Comparison of ENCODE assay signal across 22 cellular contexts in genomic region chr10:99339077-99339476, GRCh38. TPM values are rescaled to one million over a fixed set of nuclear protein-coding genes. Genes with fewer than 3 reads are reported as not detected.
DNase-seq lines count a peak whose midpoint lies in the region; ATAC-seq, FAIRE-seq and TF ChIP-seq lines count a peak whose summit lies in the region.
"Had no signal": no experiment of that assay in that cellular context is flagged by ENCODE, and none has a peak within 500 bp of the region (broad histone marks: within the 10 kb centered on the region; RNA-seq: fewer than 3 reads in every experiment).

No MANE protein-coding gene starts in this region.

- FAIRE-seq in HepG2 (lab: Jason Lieb, UNC) = no peak

- H2AFZ ChIP-seq in HepG2 (ENCODE audit: low read length) = no peak overlapping the region

- POLR2A ChIA-PET in HepG2 (lab: Yijun Ruan, JAX) = interaction anchor here (1.6 kb wide), 1 partner anchor 10 kb away, joined by 4 read pairs; the partner anchor contains the start of gene CNNM1

- in situ Hi-C loops in HepG2 (cut with HindIII; ENCODE audit: extremely low pct_ligation_motif_present, low pct_unique_long_range_greater_than_20kb) = no loop called here

- peaks cover 2% of the 10 kb centered on the region for H3K79me2 ChIP-seq in HepG2 (ENCODE audit: insufficient read depth, low read length)

- DNase-seq in AG08396 (ENCODE audit: low spot score) (peak; percentile 25), HFFc6 (peak; percentile 63), adipocyte (ENCODE audit: low read depth) (peak; percentile 51), HepG2 (ENCODE audit: low spot score) (peak; percentile 53), HPDE6-E6E7 (ENCODE audit: extremely low spot score) (no peak), Calu3 (no peak)
- DNase-seq: activated B cell treated with CpG ODN at 0.5 μM for 24 hours; activated CD8-positive, alpha-beta memory T cell treated with anti-CD3 and anti-CD28 coated beads for 24 hours; activated naive CD8-positive, alpha-beta T cell treated with anti-CD3 and anti-CD28 coated beads, Interleukin-2, amount 10 ng/mL, durations not matched to agents 7 days and 5 days; AML-193; DMS153; effector CD8-positive, alpha-beta T cell; mucosa of descending colon; NCI-H2227 treated with DMSO at 0.1 percent for 48 hours; NK-92 treated with Interleukin-12 subunit alpha and Interleukin-12 subunit beta, amount 100 ng/mL, for 24 hours; retina; SHP77; stimulated activated naive CD8-positive, alpha-beta T cell treated with anti-CD3 and anti-CD28 coated beads, Interleukin-15, amount 100 ng/mL, for 72 hours; T-helper 17 cell had no signal

- H3K27ac ChIP-seq in HepG2 (ENCODE audit: extremely low read length, insufficient read depth, low read length) = no peak overlapping the region

- ATAC-seq in HepG2 = peak; percentile 98
- ATAC-seq in HG03097 (IDR thresholded peaks at IDR 0.05; ENCODE audit: low FRiP score, unreplicated experiment) = no peak
- ATAC-seq in GM19452 (IDR thresholded peaks at IDR 0.05; ENCODE audit: unreplicated experiment) = no peak
- ATAC-seq: mucosa of descending colon; stimulated activated naive CD8-positive, alpha-beta T cell treated with anti-CD3 and anti-CD28 coated beads, Interleukin-15, amount 100 ng/mL, for 72 hours; T-helper 17 cell had no signal

- H3K4me3 Mint-ChIP-seq in HFFc6 (peak overlapping the region; percentile 56; the same call in 1 of the 2 replicates), Calu3 (ENCODE audit: low read depth, unreplicated experiment) (no peak overlapping the region)
- H3K4me3 Mint-ChIP-seq: activated B cell treated with CpG ODN at 0.5 μM for 24 hours; activated naive CD8-positive, alpha-beta T cell treated with anti-CD3 and anti-CD28 coated beads, Interleukin-2, amount 10 ng/mL, durations not matched to agents 7 days and 5 days; stimulated activated naive CD8-positive, alpha-beta T cell treated with anti-CD3 and anti-CD28 coated beads, Interleukin-15, amount 100 ng/mL, for 72 hours; T-helper 17 cell had no signal

- H3K4me1 ChIP-seq in adipocyte (ENCODE audit: control insufficient read depth, insufficient read depth, low read length) (no peaks in the 10 kb centered on the region), HepG2 (ENCODE audit: insufficient read depth, low read length) (peaks cover 20% of the 10 kb centered on the region)

- H3K36me3 Mint-ChIP-seq in HFFc6 (ENCODE audit: low read depth) (no peaks in the 10 kb centered on the region), Calu3 (ENCODE audit: insufficient read depth, unreplicated experiment) (no peaks in the 10 kb centered on the region)
- H3K36me3 Mint-ChIP-seq: activated naive CD8-positive, alpha-beta T cell treated with anti-CD3 and anti-CD28 coated beads, Interleukin-2, amount 10 ng/mL, durations not matched to agents 7 days and 5 days had no signal

- 21% methylated on average over 1 of the region's 1 CpG for WGBS in HepG2 (ENCODE audit: low lambda C conversion rate)

- no peak for TF ChIP-seq EP300 in HepG2 (IDR thresholded peaks at IDR 0.05; ENCODE audit: low read depth in 2 of 2, low read length in 2 of 2)
- no peak for TF ChIP-seq EP300 in HepG2 (CRISPR knock-in tag; IDR thresholded peaks at IDR 0.05; ENCODE audit: borderline replicate concordance)

- H3K4me3 ChIP-seq in adipocyte (ENCODE audit: low read length) = no peak overlapping the region
- no peak overlapping the region for H3K4me3 ChIP-seq in HepG2 (replicated peaks in 1 of 3; ENCODE audit: insufficient read depth in 1 of 3, low read depth in 2 of 3, low read length in 3 of 3)
- H3K4me3 ChIP-seq: mucosa of descending colon had no signal

- H3K4me2 ChIP-seq in HepG2 (ENCODE audit: low read depth, low read length) = no peak overlapping the region

- TF ChIP-seq CTCF in HFFc6 (IDR thresholded peaks at IDR 0.05) (no peak), HepG2 (CRISPR knock-in tag; IDR thresholded peaks at IDR 0.05) (no peak), Calu3 (IDR thresholded peaks at IDR 0.05; ENCODE audit: unreplicated experiment) (no peak)

- no peaks in the 10 kb centered on the region for H4K20me1 ChIP-seq in HepG2 (ENCODE audit: insufficient read depth, low read length)

- H3K27me3 ChIP-seq in adipocyte (replicated peaks; ENCODE audit: control insufficient read depth, insufficient read depth, low read length) = peaks cover 3% of the 10 kb centered on the region
- H3K27me3 ChIP-seq in HepG2 (ENCODE audit: control insufficient read depth in 1 of 2, insufficient read depth in 2 of 2, low read length in 2 of 2) = no peaks in the 10 kb centered on the region

- intact Hi-C loops in HepG2 (cut with micrococcal nuclease; ENCODE audit: unreplicated experiment) (no loop called here), Calu3 (cut with micrococcal nuclease; ENCODE audit: unreplicated experiment) (no loop called here)

- H3K27ac Mint-ChIP-seq in HFFc6 (peak overlapping the region; percentile 76), Calu3 (ENCODE audit: unreplicated experiment) (no peak overlapping the region)
- H3K27ac Mint-ChIP-seq: activated B cell treated with CpG ODN at 0.5 μM for 24 hours; activated naive CD8-positive, alpha-beta T cell treated with anti-CD3 and anti-CD28 coated beads, Interleukin-2, amount 10 ng/mL, durations not matched to agents 7 days and 5 days; stimulated activated naive CD8-positive, alpha-beta T cell treated with anti-CD3 and anti-CD28 coated beads, Interleukin-15, amount 100 ng/mL, for 72 hours; T-helper 17 cell had no signal

- CTCF ChIA-PET in HepG2 (lab: Yijun Ruan, JAX; ENCODE audit: low intra/inter-chr PET ratio, low total read pairs) (no interaction called here), Calu3 (lab: Charles Lee) (interaction anchor here (0.7 to 1.0 kb wide), 2 partner anchors 10 to 92 kb away, joined by 3 read pairs; partner anchors contain the start of gene CNNM1)

- no peaks in the 10 kb centered on the region for H3K36me3 ChIP-seq in adipocyte (ENCODE audit: control insufficient read depth, insufficient read depth, low read length, severe bottlenecking)
- H3K36me3 ChIP-seq in HepG2 (replicated peaks in 1 of 2; ENCODE audit: control insufficient read depth in 1 of 2, insufficient read depth in 2 of 2, low read length in 2 of 2) = no peaks in the 10 kb centered on the region

- H3K9ac ChIP-seq in adipocyte (ENCODE audit: low read length) = no peak overlapping the region
- H3K9ac ChIP-seq in HepG2 (ENCODE audit: insufficient read depth, low read depth, low read length) = no peak overlapping the region

- TF ChIP-seq POLR2A in HepG2 (IDR thresholded peaks at IDR 0.05; ENCODE audit: insufficient read depth in 1 of 2, low read depth in 2 of 2, low read length in 2 of 2) = no peak

- TF ChIP-seq RAD21 in HepG2 (CRISPR knock-in tag; IDR thresholded peaks at IDR 0.05) = no peak

- BruUV-seq in HepG2 (replicated peaks; lab: Mats Ljungman, UMichigan) (no TSS peak), Calu3 (replicated peaks; lab: Mats Ljungman, UMichigan) (no TSS peak)

- H3K27me3 Mint-ChIP-seq in HFFc6 (ENCODE audit: insufficient read depth) = peaks cover 3% of the 10 kb centered on the region
- no peaks in the 10 kb centered on the region for H3K27me3 Mint-ChIP-seq in Calu3 (ENCODE audit: unreplicated experiment)
- H3K27me3 Mint-ChIP-seq: stimulated activated naive CD8-positive, alpha-beta T cell treated with anti-CD3 and anti-CD28 coated beads, Interleukin-15, amount 100 ng/mL, for 72 hours had no signal

- H3K4me1 Mint-ChIP-seq in HFFc6 (ENCODE audit: low read depth) (peaks cover 62% of the 10 kb centered on the region), Calu3 (ENCODE audit: low read depth, unreplicated experiment) (peaks cover 23% of the 10 kb centered on the region)
- H3K4me1 Mint-ChIP-seq: activated B cell treated with CpG ODN at 0.5 μM for 24 hours; stimulated activated naive CD8-positive, alpha-beta T cell treated with anti-CD3 and anti-CD28 coated beads, Interleukin-15, amount 100 ng/mL, for 72 hours had no signal

- no peaks in the 10 kb centered on the region for H3K9me3 ChIP-seq in adipocyte (ENCODE audit: control insufficient read depth, low read length)
- no peaks in the 10 kb centered on the region for H3K9me3 ChIP-seq in HepG2 (ENCODE audit: low read length)
- H3K9me3 ChIP-seq: mucosa of descending colon had no signal

- H3K9me3 Mint-ChIP-seq in HFFc6 (no peaks in the 10 kb centered on the region), Calu3 (ENCODE audit: low read depth, unreplicated experiment) (no peaks in the 10 kb centered on the region)
- H3K9me3 Mint-ChIP-seq: activated B cell treated with CpG ODN at 0.5 μM for 24 hours; activated naive CD8-positive, alpha-beta T cell treated with anti-CD3 and anti-CD28 coated beads, Interleukin-2, amount 10 ng/mL, durations not matched to agents 7 days and 5 days; stimulated activated naive CD8-positive, alpha-beta T cell treated with anti-CD3 and anti-CD28 coated beads, Interleukin-15, amount 100 ng/mL, for 72 hours had no signal

RNA-seq across cellular contexts. Expression of gene CNNM1, which starts 9.9 kb away (rescaled TPM):
- total RNA-seq in HFFc6 (2021; fragmentation: NEBNext Ultra II Directional; extraction: Animal tissue kit (Norgen Biotek cat#: 25700)) = 1 to 10 TPM; 3.0 to 4.6 (median 3.3) TPM
- 5.5 and 9.6 TPM in 2 replicates for total RNA-seq in HepG2 (2016; rRNA removed; fragmentation: Illumina TruSeq; extraction: Trizol)
- 0.81 and 1.2 TPM in 2 replicates for total RNA-seq in HepG2 (2016; cell fraction: cytosol; rRNA removed; fragmentation: Illumina TruSeq; extraction: Trizol; ENCODE audit: low read depth)
- total RNA-seq in HepG2 (2016; cell fraction: insoluble cytoplasmic fraction; rRNA removed; fragmentation: Illumina TruSeq; extraction: Trizol) = 5.0 and 9.2 TPM in 2 replicates
- total RNA-seq in HepG2 (2016; cell fraction: membrane; rRNA removed; fragmentation: Illumina TruSeq; extraction: Trizol) = 3.4 and 3.6 TPM in 2 replicates
- total RNA-seq in HepG2 (2016; cell fraction: nucleus; rRNA removed; fragmentation: Illumina TruSeq; extraction: Trizol) = 19.4 and 22.4 TPM in 2 replicates
- 4.3 and 4.8 TPM in 2 replicates for polyA plus RNA-seq in HepG2 (2011; rRNA removed)
- 2.7 and 3.2 TPM in 2 replicates for polyA plus RNA-seq in HepG2 (2011; cell fraction: cytosol; rRNA removed)
- polyA plus RNA-seq in HepG2 (2011; cell fraction: nucleus; rRNA removed) = 2.7 and 4.0 TPM in 2 replicates
- polyA plus RNA-seq in HepG2 (2012) = 1.3 and 2.5 TPM in 2 replicates
- 0.76 and 0.93 TPM in 2 replicates for polyA plus RNA-seq in HepG2 (2016; cell fraction: cytosol; fragmentation: Illumina TruSeq; extraction: Trizol; ENCODE audit: low read depth)
- 5.6 and 7.5 TPM in 2 replicates for polyA plus RNA-seq in HepG2 (2016; cell fraction: insoluble cytoplasmic fraction; fragmentation: Illumina TruSeq; extraction: Trizol; ENCODE audit: low read depth)
- 2.3 and 2.6 TPM in 2 replicates for polyA plus RNA-seq in HepG2 (2016; cell fraction: membrane; fragmentation: Illumina TruSeq; extraction: Trizol; ENCODE audit: low read depth)
- polyA plus RNA-seq in HepG2 (2016; cell fraction: nucleus; fragmentation: Illumina TruSeq; extraction: Trizol; ENCODE audit: insufficient read depth, low read depth) = 27.9 and 28.1 TPM in 2 replicates
- polyA minus RNA-seq in HepG2 (2011; rRNA and poly(A)+ RNA removed; ENCODE audit: low replicate concordance) = 9.6 TPM in 1 of 2 replicates, not detected in the other
- 3.3 and 3.5 TPM in 2 replicates for polyA minus RNA-seq in HepG2 (2011; cell fraction: cytosol; rRNA and poly(A)+ RNA removed)
- polyA minus RNA-seq in HepG2 (2011; cell fraction: nucleus; rRNA and poly(A)+ RNA removed) = 6.7 and 7.7 TPM in 2 replicates
- 5.8 and 6.3 TPM in 2 replicates for total RNA-seq in Calu3 (2022)
- total RNA-seq: activated B cell treated with CpG ODN at 0.5 μM for 24 hours, HT1080 had no signal

Comparison
In these comparisons a context has a peak if more than half of its experiments do, and no peak if none do; other contexts are left out.
1. DNase-seq: peak in AG08396 (single experiment), HFFc6 (single experiment), adipocyte (single experiment) and HepG2 (single experiment); none in HPDE6-E6E7 (single experiment) and Calu3 (single experiment).